Comparison of ENCODE assay signal across 16 cellular contexts in the genomic region with DNA sequence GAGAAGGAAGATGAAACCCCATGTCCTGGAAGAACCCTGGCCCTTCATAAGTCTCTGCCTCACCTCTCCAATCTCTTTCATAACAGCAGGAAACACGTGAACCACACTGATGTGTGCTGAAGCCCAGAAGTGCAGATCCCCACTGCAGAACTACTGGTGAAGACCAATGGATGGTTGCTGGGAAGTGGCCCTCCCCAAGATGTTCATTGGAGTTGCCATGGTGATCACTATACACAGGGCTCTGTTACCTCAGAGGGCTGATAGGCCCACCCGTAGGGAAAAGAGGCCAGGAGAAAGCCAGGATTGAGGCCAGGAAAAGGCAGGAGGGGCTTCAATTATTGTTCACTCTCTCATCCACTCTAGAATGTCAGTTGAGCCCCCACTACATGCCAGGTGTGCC. TPM values are rescaled to one million over a fixed set of nuclear protein-coding genes. Genes with fewer than 3 reads are reported as not detected.
DNase-seq lines count a peak whose midpoint lies in the region; ATAC-seq and TF ChIP-seq lines count a peak whose summit lies in the region.
"Had no signal": no experiment of that assay in that cellular context is flagged by ENCODE, and none has a peak within 500 bp of the region (broad histone marks: within the 10 kb centered on the region; RNA-seq: fewer than 3 reads in every experiment).

No MANE protein-coding gene starts in this region.

- no peaks in the 10 kb centered on the region for H3K9me2 ChIP-seq in Loucy (replicated peaks; ENCODE audit: low read depth, low read length)

- WGBS in endodermal cell (ENCODE audit: insufficient coverage in 1 of 2, insufficient read length in 1 of 2), 2 experiments = 60 to 63% methylated on average over 1 to 2 of the region's 2 CpGs

- peaks cover 0 to 8% (median 0%) of the 10 kb centered on the region in 11 experiments; a peak in 6 of 22 replicates for H3K36me3 ChIP-seq in BLaER1 treated with 17β-estradiol and CSF1 and Interleukin-3, amounts not matched to agents 10 nM and 100 nM
- H3K36me3 ChIP-seq in Loucy (ENCODE audit: insufficient read depth, low read length) = no peaks in the 10 kb centered on the region
- no peaks in the 10 kb centered on the region for H3K36me3 ChIP-seq in endodermal cell (ENCODE audit: control insufficient read depth, insufficient read depth, low read length)
- H3K36me3 ChIP-seq in brain microvascular endothelial cell (replicated peaks) = no peaks in the 10 kb centered on the region

- no peaks in the 10 kb centered on the region for H3F3A ChIP-seq in Loucy (ENCODE audit: low read depth)

- no peaks in the 10 kb centered on the region for H3K4me1 Mint-ChIP-seq in endodermal cell

- no peaks in the 10 kb centered on the region for H3K79me2 ChIP-seq in Loucy (ENCODE audit: insufficient read depth, low read length)

- H3K9me3 Mint-ChIP-seq in endodermal cell = peaks cover 1% of the 10 kb centered on the region
- H3K9me3 Mint-ChIP-seq: CD4-positive, alpha-beta T cell had no signal

- H3K4me1 ChIP-seq in BLaER1 treated with 17β-estradiol and CSF1 and Interleukin-3, amounts not matched to agents 10 nM and 100 nM = peaks cover 17 to 25% (median 22%) of the 10 kb centered on the region in 10 experiments
- H3K4me1 ChIP-seq in Loucy (ENCODE audit: insufficient read depth, low read length, poor library complexity, severe bottlenecking) (peaks cover 20% of the 10 kb centered on the region), endodermal cell (ENCODE audit: control insufficient read depth, insufficient read depth, low read length) (no peaks in the 10 kb centered on the region)

- H3K4me3 ChIP-seq in BLaER1 treated with 17β-estradiol and CSF1 and Interleukin-3, amounts not matched to agents 10 nM and 100 nM = no peak overlapping the region
- H3K4me3 ChIP-seq in Loucy (ENCODE audit: low read length, poor library complexity, severe bottlenecking) (no peak overlapping the region), endodermal cell (ENCODE audit: low read length) (no peak overlapping the region), brain microvascular endothelial cell (ENCODE audit: low read depth, low read length) (no peak overlapping the region)
- H3K4me3 ChIP-seq: PC-9 had no signal

- DNase-seq in endodermal cell (no peak), left kidney (ENCODE audit: low read depth, low spot score) (peak; percentile 40), brain microvascular endothelial cell (no peak), HT-29 (ENCODE audit: low spot score) (no peak)
- DNase-seq: AML-193; CD4-positive, alpha-beta T cell; DND-41; GDM1; NCI-H1417 treated with DMSO at 0.1 percent for 48 hours; NCI-H2029 treated with DMSO at 0.1 percent for 48 hours; NCI-H69; PC-9 had no signal

- H3K9ac ChIP-seq in BLaER1 treated with 17β-estradiol and CSF1 and Interleukin-3, amounts not matched to agents 10 nM and 100 nM = no peak overlapping the region
- H3K9ac ChIP-seq in Loucy (ENCODE audit: low read depth, low read length, poor library complexity, severe bottlenecking) (no peak overlapping the region), endodermal cell (ENCODE audit: extremely low read depth, low read length, poor library complexity, severe bottlenecking) (no peak overlapping the region)

- no peaks in the 10 kb centered on the region for H3K36me3 Mint-ChIP-seq in endodermal cell (ENCODE audit: low read depth)

- in situ Hi-C loops in brain microvascular endothelial cell (cut with HindIII; ENCODE audit: low pct_ligation_motif_present, low sequenced_read_pairs) = no loop called here

- peaks cover 0 to 25% (median 0%) of the 10 kb centered on the region in 11 experiments; a peak in 4 of 22 replicates for H4K20me1 ChIP-seq in BLaER1 treated with 17β-estradiol and CSF1 and Interleukin-3, amounts not matched to agents 10 nM and 100 nM
- no peaks in the 10 kb centered on the region for H4K20me1 ChIP-seq in Loucy (ENCODE audit: insufficient read depth, low read length, poor library complexity, severe bottlenecking)

- no peak overlapping the region for H3K4me3 Mint-ChIP-seq in endodermal cell
- H3K4me3 Mint-ChIP-seq: CD4-positive, alpha-beta T cell had no signal

- no peak overlapping the region for H3K27ac ChIP-seq in BLaER1 treated with 17β-estradiol and CSF1 and Interleukin-3, amounts not matched to agents 10 nM and 100 nM
- peak overlapping the region; percentile 7 for H3K27ac ChIP-seq in endodermal cell (ENCODE audit: low read depth, low read length)
- no peak overlapping the region for H3K27ac ChIP-seq in brain microvascular endothelial cell
- H3K27ac ChIP-seq: PC-9 had no signal

- peak overlapping the region; percentile 34 to 74 (median 61); a peak in 21 of 22 replicates for H3K4me2 ChIP-seq in BLaER1 treated with 17β-estradiol and CSF1 and Interleukin-3, amounts not matched to agents 10 nM and 100 nM
- peak overlapping the region; percentile 33 for H3K4me2 ChIP-seq in Loucy (ENCODE audit: low read depth, low read length, poor library complexity, severe bottlenecking)
- H3K4me2 ChIP-seq: PC-9 had no signal

- no peak for ATAC-seq in GM18519 (IDR thresholded peaks at IDR 0.05; ENCODE audit: low FRiP score, unreplicated experiment)
- no peak for ATAC-seq in GM18517 (IDR thresholded peaks at IDR 0.05; ENCODE audit: unreplicated experiment)

- H2AFZ ChIP-seq in Loucy (ENCODE audit: low read length) = no peak overlapping the region
- H2AFZ ChIP-seq: PC-9 had no signal

- H3K27me3 Mint-ChIP-seq in endodermal cell (ENCODE audit: insufficient read depth) = peaks cover 54% of the 10 kb centered on the region

- TF ChIP-seq CTCF in Loucy (conservative IDR thresholded peaks at IDR 0.05; ENCODE audit: low read length) (no peak), endodermal cell (conservative IDR thresholded peaks at IDR 0.05) (no peak), brain microvascular endothelial cell (IDR thresholded peaks at IDR 0.05; ENCODE audit: low read depth, low read length, missing control alignments) (no peak)

- H3K27ac Mint-ChIP-seq in endodermal cell = no peak overlapping the region
- H3K27ac Mint-ChIP-seq: CD4-positive, alpha-beta T cell had no signal

- H3K9me3 ChIP-seq in BLaER1 treated with 17β-estradiol and CSF1 and Interleukin-3, amounts not matched to agents 10 nM and 100 nM (replicated peaks in 1 of 11) = peaks cover 0 to 8% (median 0%) of the 10 kb centered on the region in 11 experiments; a peak in 5 of 22 replicates
- H3K9me3 ChIP-seq in Loucy (ENCODE audit: insufficient read depth, low read depth, low read length) = no peaks in the 10 kb centered on the region
- no peaks in the 10 kb centered on the region for H3K9me3 ChIP-seq in endodermal cell (ENCODE audit: control insufficient read depth, low read length)

- H3K27me3 ChIP-seq in BLaER1 treated with 17β-estradiol and CSF1 and Interleukin-3, amounts not matched to agents 10 nM and 100 nM = no peaks in the 10 kb centered on the region
- H3K27me3 ChIP-seq in Loucy (ENCODE audit: insufficient read depth, low read length, poor library complexity, severe bottlenecking) = no peaks in the 10 kb centered on the region
- H3K27me3 ChIP-seq in endodermal cell (ENCODE audit: control insufficient read depth, insufficient read depth, low read length, poor library complexity, severe bottlenecking) = peaks cover 14% of the 10 kb centered on the region
- H3K27me3 ChIP-seq in brain microvascular endothelial cell (replicated peaks) = peaks cover 3% of the 10 kb centered on the region

RNA-seq across cellular contexts. Expression of a gene that starts 11.6 kb away (rescaled TPM):
- 10 to 100 TPM; 38.2 to 48.3 TPM for total RNA-seq in endodermal cell
- polyA plus RNA-seq in endodermal cell (2013, experiment 1 of 2) = 21.8 TPM
- polyA plus RNA-seq in endodermal cell (2013, experiment 2 of 2) = 24.6 TPM
- 165 and 167 TPM in 2 replicates for total RNA-seq in HT-29 (2014; rRNA removed; shearing (Covaris generic))
- total RNA-seq: CD4-positive, alpha-beta T cell had no signal

RNA-seq across cellular contexts. Expression of a gene that starts 11.9 kb away (rescaled TPM):
- 10 to 100 TPM; 71.7 to 74.6 TPM for total RNA-seq in endodermal cell
- polyA plus RNA-seq in endodermal cell (2013, experiment 1 of 2) = 83.6 TPM
- 77.0 TPM for polyA plus RNA-seq in endodermal cell (2013, experiment 2 of 2)
- total RNA-seq in HT-29 (2014; rRNA removed; shearing (Covaris generic)) = 211 and 220 TPM in 2 replicates

RNA-seq across cellular contexts. Expression of a gene that starts 43.9 kb away (rescaled TPM):
- total RNA-seq in endodermal cell = 10 to 100 TPM; 35.4 to 37.0 TPM
- 48.8 TPM for polyA plus RNA-seq in endodermal cell (2013, experiment 1 of 2)
- 43.1 TPM for polyA plus RNA-seq in endodermal cell (2013, experiment 2 of 2)
- total RNA-seq in HT-29 (2014; rRNA removed; shearing (Covaris generic)) = 5.5 and 11.1 TPM in 2 replicates
